In genomic region chr11:130151196-130151595, GRCh38 we compare ENCODE assay signal across 21 cellular contexts.
A peak's percentile ranks its signal among the peaks of the same experiment; 100 is the strongest.
DNase-seq lines count a peak whose midpoint lies in the region; ATAC-seq, FAIRE-seq and TF ChIP-seq lines count a peak whose summit lies in the region.
"Had no signal": no experiment of that assay in that cellular context is flagged by ENCODE, and none has a peak within 500 bp of the region (broad histone marks: within the 10 kb centered on the region; RNA-seq: fewer than 3 reads in every experiment).

No MANE protein-coding gene starts in this region.

- FAIRE-seq in D721Med (lab: Jason Lieb, UNC): no peak
- no peak for FAIRE-seq in GM19239 (lab: Jason Lieb, UNC)
- FAIRE-seq: endothelial cell of umbilical vein had no signal

- DNase-seq in NCI-H82 treated with DMSO at 0.1 percent for 48 hours (lab: John Stamatoyannopoulos, UW; ENCODE audit: unreplicated experiment) (no peak), D721Med (ENCODE audit: insufficient read length, low spot score) (no peak), GM19239 (ENCODE audit: insufficient read length, low spot score) (no peak)
- DNase-seq: activated naive CD8-positive, alpha-beta T cell treated with anti-CD3 and anti-CD28 coated beads for 36 hours; CD8-positive, alpha-beta T cell; dorsolateral prefrontal cortex; GF-D8; heart left ventricle; HFFc6; mammary epithelial cell; NCI-H1092 treated with DMSO at 0.1 percent for 48 hours; NCI-H2029; NCI-H446; RPMI8226; SK-N-SH; stimulated activated naive CD4-positive, alpha-beta T cell had no signal

- TF ChIP-seq CTCF in D721Med (IDR thresholded peaks at IDR 0.05; ENCODE audit: insufficient read depth, missing control alignments): no peak

- ATAC-seq in GM18517 (IDR thresholded peaks at IDR 0.05; ENCODE audit: unreplicated experiment): peak; percentile 34
- peak; percentile 56 for ATAC-seq in GM21723 (IDR thresholded peaks at IDR 0.05; ENCODE audit: unreplicated experiment)
- ATAC-seq in HG03469 (IDR thresholded peaks at IDR 0.05; ENCODE audit: unreplicated experiment): peak; percentile 18
- ATAC-seq in HG02623 (IDR thresholded peaks at IDR 0.05; ENCODE audit: unreplicated experiment): no peak
- ATAC-seq: CD8-positive, alpha-beta T cell; heart left ventricle had no signal
